Comparison of ENCODE assay signal across 16 cellular contexts in genomic region chr1:236239186-236239585, GRCh38. TPM values are rescaled to one million over a fixed set of nuclear protein-coding genes. Genes with fewer than 3 reads are reported as not detected.
DNase-seq lines count a peak whose midpoint lies in the region; ATAC-seq and TF ChIP-seq lines count a peak whose summit lies in the region.
"Had no signal": no experiment of that assay in that cellular context is flagged by ENCODE, and none has a peak within 500 bp of the region (broad histone marks: within the 10 kb centered on the region; RNA-seq: fewer than 3 reads in every experiment).

No MANE protein-coding gene starts in this region.

- H3K18ac ChIP-seq in neuronal stem cell (ENCODE audit: low read length): no peak overlapping the region

- no peak overlapping the region for H2BK120ac ChIP-seq in neuronal stem cell (ENCODE audit: low read depth, low read length)

- H3F3A ChIP-seq in PC-9 (ENCODE audit: insufficient read depth, low read depth): no peaks in the 10 kb centered on the region

- no peak overlapping the region for H2BK15ac ChIP-seq in neuronal stem cell (ENCODE audit: low read length)

- WGBS in neuronal stem cell (ENCODE audit: extremely low coverage in 2 of 2, insufficient read length in 2 of 2, insufficient replicate concordance in 1 of 2), 2 donors: no CpG with 5 or more reads among the region's 1 CpG

- no peak overlapping the region for H3K27ac ChIP-seq in PC-9
- H3K27ac ChIP-seq in neuronal stem cell (replicated peaks; ENCODE audit: low read length): no peak overlapping the region
- H3K27ac ChIP-seq: GM23248 had no signal

- TF ChIP-seq CTCF in LNCaP clone FGC (IDR thresholded peaks at IDR 0.05; ENCODE audit: control insufficient read depth, extremely low read depth, insufficient read depth) (no peak), PC-9 (conservative IDR thresholded peaks at IDR 0.05) (no peak), fibroblast of villous mesenchyme (IDR thresholded peaks at IDR 0.05; ENCODE audit: insufficient read depth, low read depth, low read length) (no peak)

- H4K8ac ChIP-seq in neuronal stem cell (ENCODE audit: low read depth, low read length): no peak overlapping the region

- H3K27me3 ChIP-seq in PC-9 (ENCODE audit: insufficient read depth, low read depth): no peaks in the 10 kb centered on the region
- H3K27me3 ChIP-seq in neuronal stem cell (ENCODE audit: control insufficient read depth in 3 of 3, insufficient read depth in 3 of 3, low read depth in 1 of 3, low read length in 3 of 3): no peaks in the 10 kb centered on the region

- no peaks in the 10 kb centered on the region for H3K36me3 ChIP-seq in PC-9 (ENCODE audit: low read depth)
- no peaks in the 10 kb centered on the region for H3K36me3 ChIP-seq in neuronal stem cell (replicated peaks in 1 of 2; ENCODE audit: control insufficient read depth in 2 of 2, insufficient read depth in 2 of 2, low read length in 2 of 2)

- DNase-seq in LNCaP clone FGC (ENCODE audit: low read depth) (peak; percentile 18), PC-9 (no peak), fibroblast of villous mesenchyme (ENCODE audit: low read depth) (peak; percentile 8), neuronal stem cell (ENCODE audit: low spot score) (no peak), GDM1 (lab: John Stamatoyannopoulos, UW) (no peak)
- DNase-seq: C1 segment of cervical spinal cord; Calu3; CD4-positive, alpha-beta memory T cell; COR-L47; DMS153; DND-41; GM23248; H9 had no signal

- no peak overlapping the region for H3K9ac ChIP-seq in neuronal stem cell (ENCODE audit: low read depth, low read length, poor library complexity)
- H3K9ac ChIP-seq: GM23248 had no signal

- CTCF ChIA-PET in PC-9 (lab: Charles Lee): interaction anchor here (0.6 kb wide), 1 partner anchor 263 kb away, joined by 20 read pairs; no protein-coding TSS in a partner anchor

- intact Hi-C loops in PC-9 (cut with micrococcal nuclease; ENCODE audit: unreplicated experiment): no loop called here

- H3K9me2 ChIP-seq in PC-9 (ENCODE audit: insufficient read depth): no peaks in the 10 kb centered on the region

- H3K9me3 ChIP-seq in PC-9 (ENCODE audit: insufficient read depth, low read depth) (no peaks in the 10 kb centered on the region), neuronal stem cell (replicated peaks in 1 of 2; ENCODE audit: control insufficient read depth in 2 of 2, insufficient read depth in 1 of 2, low read depth in 1 of 2, low read length in 2 of 2) (no peaks in the 10 kb centered on the region)

- no peak overlapping the region for H3K4ac ChIP-seq in neuronal stem cell (ENCODE audit: low read length)

- no peak overlapping the region for H3K23ac ChIP-seq in neuronal stem cell (ENCODE audit: low read depth, low read length, poor library complexity)

- no peak overlapping the region for H3K4me2 ChIP-seq in PC-9
- no peak overlapping the region for H3K4me2 ChIP-seq in neuronal stem cell (ENCODE audit: insufficient read depth, low read length, poor library complexity, severe bottlenecking)

- no TSS peak for BruUV-seq in PC-9 (replicated peaks; lab: Mats Ljungman, UMichigan)

- H2AK5ac ChIP-seq in neuronal stem cell (ENCODE audit: low read depth, low read length): no peak overlapping the region

- H3K79me2 ChIP-seq in PC-9 (ENCODE audit: low read depth): no peaks in the 10 kb centered on the region

- H2AFZ ChIP-seq in PC-9 (0 out of 2 replicates have a peak overlapping the region, but pooled peaks have one; percentile 60), neuronal stem cell (ENCODE audit: low read length) (no peak overlapping the region)
- H2AFZ ChIP-seq: GM23248 had no signal

- H4K20me1 ChIP-seq in PC-9 (ENCODE audit: insufficient read depth): no peaks in the 10 kb centered on the region

- no peak for ATAC-seq in GM19351 (IDR thresholded peaks at IDR 0.05; ENCODE audit: unreplicated experiment)
- ATAC-seq: GM12878, HCT116 had no signal

- H3K4me3 ChIP-seq in LNCaP clone FGC (ENCODE audit: low read depth, low read length) (no peak overlapping the region), PC-9 (no peak overlapping the region), fibroblast of villous mesenchyme (ENCODE audit: low read depth, low read length) (no peak overlapping the region), neuronal stem cell (ENCODE audit: low read length in 2 of 2) (no peak overlapping the region)
- H3K4me3 ChIP-seq: GM12878, GM23248 had no signal

- no peaks in the 10 kb centered on the region for H3K79me1 ChIP-seq in neuronal stem cell (ENCODE audit: low read depth, low read length)

- no peak overlapping the region for H4K91ac ChIP-seq in neuronal stem cell (ENCODE audit: low read depth, low read length, poor library complexity)

- POLR2A ChIA-PET in PC-9 (lab: Charles Lee; ENCODE audit: unreplicated experiment): no interaction called here

- no peak overlapping the region for H3K14ac ChIP-seq in neuronal stem cell (ENCODE audit: low read length)

- H2BK5ac ChIP-seq in neuronal stem cell (ENCODE audit: low read length): no peak overlapping the region

- no peak overlapping the region for H2BK12ac ChIP-seq in neuronal stem cell (ENCODE audit: low read length)

- H3K4me1 ChIP-seq in PC-9 (replicated peaks; ENCODE audit: insufficient read depth) (no peaks in the 10 kb centered on the region), neuronal stem cell (ENCODE audit: control insufficient read depth in 2 of 2, insufficient read depth in 1 of 2, low read depth in 1 of 2, low read length in 2 of 2) (no peaks in the 10 kb centered on the region)

RNA-seq across cellular contexts. Expression of gene ERO1B, which starts 42.6 kb away (rescaled TPM):
- total RNA-seq in PC-9 (2021) (not detected in 2 replicates), fibroblast of villous mesenchyme (1.9 and 5.2 TPM in 2 replicates)
- 1.2 TPM for polyA plus RNA-seq in neuronal stem cell (2013, experiment 1 of 2)
- 1.3 TPM for polyA plus RNA-seq in neuronal stem cell (2013, experiment 2 of 2)

Comparison
In these comparisons a context has a peak if more than half of its experiments do, and no peak if none do; other contexts are left out.
1. DNase-seq: peak in LNCaP clone FGC (single experiment) and fibroblast of villous mesenchyme (single experiment); none in PC-9 (0 of 2), neuronal stem cell (single experiment) and GDM1 (single experiment).